ENCODE assay signal across 8 cellular contexts in the genomic region with DNA sequence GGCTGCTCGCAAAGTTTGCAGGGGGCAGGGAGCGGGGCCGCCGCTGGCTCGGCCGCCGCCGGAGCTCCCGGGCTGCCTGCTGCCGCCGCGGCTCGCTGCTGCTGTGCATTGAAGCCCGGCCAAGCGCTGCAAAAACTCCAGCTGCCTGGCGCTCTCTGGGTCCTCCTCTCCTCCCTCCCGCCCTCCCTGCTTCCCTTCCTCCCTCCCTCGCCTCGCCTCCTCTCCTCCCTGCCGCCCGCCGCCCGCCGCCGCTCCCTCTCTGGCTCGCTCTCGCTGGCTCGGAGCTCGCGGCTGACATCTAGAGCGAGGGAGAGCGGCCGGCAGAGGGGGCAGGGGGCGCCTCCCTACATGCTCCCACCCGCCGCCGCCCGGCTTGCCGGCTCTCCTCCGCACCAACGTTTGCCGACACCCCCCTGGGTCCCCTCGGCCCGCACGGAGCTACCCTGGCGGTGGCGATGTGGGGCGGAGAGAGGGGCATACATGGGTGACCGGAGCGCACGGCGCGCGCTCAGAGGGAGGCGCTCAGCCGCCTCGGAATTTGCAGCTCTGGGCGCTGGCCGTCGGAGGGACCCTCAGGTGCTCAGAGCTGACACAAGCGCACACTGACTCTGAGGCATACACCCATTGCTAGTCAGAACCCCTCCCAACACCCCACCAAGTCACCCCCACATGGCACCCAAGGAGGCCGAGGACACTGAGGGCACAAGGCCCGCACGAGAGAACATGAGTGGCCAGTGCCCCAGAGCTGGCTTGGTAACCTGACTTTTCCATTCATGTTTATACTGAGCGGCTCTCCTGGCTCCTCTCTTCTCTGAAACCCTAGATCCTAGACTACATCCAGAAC. TPM values are rescaled to one million over a fixed set of nuclear protein-coding genes. Genes with fewer than 3 reads are reported as not detected.
A peak's percentile ranks its signal among the peaks of the same experiment; 100 is the strongest.
DNase-seq lines count a peak whose midpoint lies in the region; ATAC-seq and TF ChIP-seq lines count a peak whose summit lies in the region.

No MANE protein-coding gene starts in this region.

- H3K27me3 ChIP-seq in HUES48 (ENCODE audit: control insufficient read depth, insufficient read depth, low read length): peaks cover 76% of the 10 kb centered on the region
- H3K27me3 ChIP-seq in vagina: no peaks in the 10 kb centered on the region

- H3K9ac ChIP-seq in HUES48 (ENCODE audit: low read depth, low read length): no peak overlapping the region

- H3K4me1 Mint-ChIP-seq in naive thymus-derived CD8-positive, alpha-beta T cell: peaks cover 19 to 48% (median 34%) of the 10 kb centered on the region in 4 donors

- peak overlapping the region; percentile 58; the same call in 1 of the 2 replicates for H3K4me3 ChIP-seq in HUES48 (ENCODE audit: low read depth, low read length)
- H3K4me3 ChIP-seq in vagina: peak overlapping the region; percentile 33 to 60

- H3K9me3 ChIP-seq in HUES48 (ENCODE audit: control insufficient read depth, insufficient read depth, low read length) (no peaks in the 10 kb centered on the region), vagina (no peaks in the 10 kb centered on the region)

- peak overlapping the region; percentile 43 to 87 (median 74) for H3K4me3 Mint-ChIP-seq in naive thymus-derived CD8-positive, alpha-beta T cell

- H3K36me3 ChIP-seq in HUES48 (ENCODE audit: control insufficient read depth, insufficient read depth, low read length) (no peaks in the 10 kb centered on the region), vagina (no peaks in the 10 kb centered on the region)

- intact Hi-C loops in vagina (cut with DNase I): loop anchor here (5.0 kb wide), 1 partner anchor 260 kb away; no protein-coding TSS in a partner anchor

- peak; percentile 17 to 19 for ATAC-seq in naive thymus-derived CD8-positive, alpha-beta T cell
- no peak for ATAC-seq in GM19452 (IDR thresholded peaks at IDR 0.05; ENCODE audit: unreplicated experiment)

- H3K36me3 Mint-ChIP-seq in naive thymus-derived CD8-positive, alpha-beta T cell: no peaks in the 10 kb centered on the region

- peak overlapping the region in 2 of 10 donors; percentile 71 for H3K27ac Mint-ChIP-seq in naive thymus-derived CD8-positive, alpha-beta T cell

- H3K4me1 ChIP-seq in HUES48 (ENCODE audit: control insufficient read depth, insufficient read depth, low read length) (peaks cover 36% of the 10 kb centered on the region), vagina (peaks cover 18% of the 10 kb centered on the region)

- peaks cover 38 to 63% (median 53%) of the 10 kb centered on the region in 5 donors for H3K27me3 Mint-ChIP-seq in naive thymus-derived CD8-positive, alpha-beta T cell

- TF ChIP-seq POLR2A in vagina (IDR thresholded peaks at IDR 0.05): no peak

- no peak for TF ChIP-seq CTCF in vagina (IDR thresholded peaks at IDR 0.05)

- no peaks in the 10 kb centered on the region for H3K9me3 Mint-ChIP-seq in naive thymus-derived CD8-positive, alpha-beta T cell

- DNase-seq in AG20443 (ENCODE audit: low spot score) (peak; percentile 88), SW480 (ENCODE audit: low spot score) (peak; percentile 18), fibroblast of peridontal ligament (ENCODE audit: extremely low read depth) (peak; percentile 58), vagina (ENCODE audit: extremely low spot score in 2 of 2) (peak in 1 of 2 donors; percentile 77), LoVo (ENCODE audit: low spot score) (no peak)
- peak in 2 of 10 donors; percentile 22 to 26 for DNase-seq in naive thymus-derived CD8-positive, alpha-beta T cell

- no peak overlapping the region for H3K27ac ChIP-seq in HUES48 (ENCODE audit: low read depth, low read length)
- H3K27ac ChIP-seq in vagina: no peak overlapping the region

- POLR2A ChIA-PET in naive thymus-derived CD8-positive, alpha-beta T cell (lab: Charles Lee): no interaction called here

RNA-seq across cellular contexts. Expression of a gene that starts 1.2 kb away (rescaled TPM):
- under 1 TPM; 0.05 to 0.30 TPM for total RNA-seq in naive thymus-derived CD8-positive, alpha-beta T cell
- 1 to 10 TPM in 1 of 3 donors, under 1 TPM in 2; 0.18 to 1.2 (median 0.27) TPM for polyA plus RNA-seq in naive thymus-derived CD8-positive, alpha-beta T cell
- total RNA-seq in vagina: 14.0 TPM

Comparison
In these comparisons a context has a peak if more than half of its experiments do, and no peak if none do; other contexts are left out.
1. RNA of a gene that starts 1.2 kb away (total RNA-seq): 14.0 TPM in vagina (single experiment); 0.05 to 0.30 TPM in naive thymus-derived CD8-positive, alpha-beta T cell; every median in the first group is over 10 times any median in the second.